Comparison of ENCODE assay signal across 1 cellular context in genomic region chr10:87878664-87879459, GRCh38.
TF ChIP-seq lines count a peak whose summit lies in the region.

No MANE protein-coding gene starts in this region.

TF ChIP-seq in K562, 482 proteins besides CTCF, POLR2A, EP300 and RAD21 (continued from another document and continues in another):
- TF ChIP-seq ZBTB26 (CRISPR knock-in tag; IDR thresholded peaks at IDR 0.05) (no peak), JUND (IDR thresholded peaks at IDR 0.05; ENCODE audit: borderline replicate concordance, low read depth, low read length) (peak; percentile 12; the same call in 1 of the 2 replicates), JUND (tag; IDR thresholded peaks at IDR 0.05; ENCODE audit: borderline replicate concordance, low read depth, low read length) (peak; percentile 41; the same call in 1 of the 3 replicates), XRCC3 (IDR thresholded peaks at IDR 0.05) (no peak), CBX8 (IDR thresholded peaks at IDR 0.05; ENCODE audit: borderline replicate concordance, extremely low read depth, low read depth, low read length, poor library complexity, severe bottlenecking) (no peak), MYNN (IDR thresholded peaks at IDR 0.05) (no peak), MYNN (CRISPR knock-in tag; IDR thresholded peaks at IDR 0.05) (no peak), ZNF609 (CRISPR knock-in tag; IDR thresholded peaks at IDR 0.05; ENCODE audit: borderline replicate concordance) (no peak), MTA3 (IDR thresholded peaks at IDR 0.05; ENCODE audit: borderline replicate concordance) (no peak), HDAC2 (IDR thresholded peaks at IDR 0.05) (peak; percentile 56), AFF1 (IDR thresholded peaks at IDR 0.05; ENCODE audit: low read depth in 1 of 2, partially characterized antibody in 2 of 2) (peak; percentile 47 to 48), GATA2 (CRISPR knock-in tag; IDR thresholded peaks at IDR 0.05) (no peak), ZFX (CRISPR knock-in tag; IDR thresholded peaks at IDR 0.05) (no peak), FOXK1 (CRISPR knock-in tag; IDR thresholded peaks at IDR 0.05; ENCODE audit: borderline replicate concordance) (no peak), POU5F1 (IDR thresholded peaks at IDR 0.05; ENCODE audit: borderline replicate concordance, low read depth, low read length, partially characterized antibody) (no peak), RBM17 (IDR thresholded peaks at IDR 0.05; ENCODE audit: borderline replicate concordance, low read depth, low read length) (no peak), RCOR1 (IDR thresholded peaks at IDR 0.05; ENCODE audit: borderline replicate concordance in 1 of 2, low read depth in 2 of 2, low read length in 2 of 2) (no peak), IRF2 (CRISPR knock-in tag; IDR thresholded peaks at IDR 0.05) (no peak), KDM1A (IDR thresholded peaks at IDR 0.05) (peak in 1 of 2 experiments; percentile 62; a peak in 2 of 4 replicates), ZC3H4 (CRISPR knock-in tag; IDR thresholded peaks at IDR 0.05; ENCODE audit: borderline replicate concordance) (no peak), HDGF (IDR thresholded peaks at IDR 0.05) (no peak), TAL1 (IDR thresholded peaks at IDR 0.05) (peak; percentile 87), SOX6 (IDR thresholded peaks at IDR 0.05) (peak; percentile 77), U2AF2 (optimal IDR thresholded peaks at IDR 0.05; ENCODE audit: low read depth, low read length) (no peak), ZNF75A (CRISPR knock-in tag; IDR thresholded peaks at IDR 0.05) (no peak), BRD9 (IDR thresholded peaks at IDR 0.05; ENCODE audit: low read depth, partially characterized antibody) (peak; percentile 80), PRPF4 (IDR thresholded peaks at IDR 0.05; ENCODE audit: insufficient read depth, low read depth, low read length, poor library complexity, severe bottlenecking) (no peak), BHLHE40 (IDR thresholded peaks at IDR 0.05; ENCODE audit: low read length) (no peak), ZMIZ1 (IDR thresholded peaks at IDR 0.05; ENCODE audit: low read depth in 2 of 2, low read length in 2 of 2) (peak in 1 of 2 experiments; percentile 45; a peak in 1 of 4 replicates), MNT (conservative IDR thresholded peaks at IDR 0.05) (no peak), RFX5 (IDR thresholded peaks at IDR 0.05; ENCODE audit: low read depth, low read length) (no peak), HOXB6 (CRISPR knock-in tag; IDR thresholded peaks at IDR 0.05; ENCODE audit: borderline replicate concordance) (no peak), CCAR2 (IDR thresholded peaks at IDR 0.05; ENCODE audit: low read depth, low read length) (no peak), PHB2 (IDR thresholded peaks at IDR 0.05; ENCODE audit: low read depth) (peak; percentile 64; the same call in 1 of the 2 replicates), TBP (optimal IDR thresholded peaks at IDR 0.05; ENCODE audit: low read depth, low read length) (peak; percentile 28), NCOA6 (IDR thresholded peaks at IDR 0.05) (no peak)
- TF ChIP-seq, protein P1, sequence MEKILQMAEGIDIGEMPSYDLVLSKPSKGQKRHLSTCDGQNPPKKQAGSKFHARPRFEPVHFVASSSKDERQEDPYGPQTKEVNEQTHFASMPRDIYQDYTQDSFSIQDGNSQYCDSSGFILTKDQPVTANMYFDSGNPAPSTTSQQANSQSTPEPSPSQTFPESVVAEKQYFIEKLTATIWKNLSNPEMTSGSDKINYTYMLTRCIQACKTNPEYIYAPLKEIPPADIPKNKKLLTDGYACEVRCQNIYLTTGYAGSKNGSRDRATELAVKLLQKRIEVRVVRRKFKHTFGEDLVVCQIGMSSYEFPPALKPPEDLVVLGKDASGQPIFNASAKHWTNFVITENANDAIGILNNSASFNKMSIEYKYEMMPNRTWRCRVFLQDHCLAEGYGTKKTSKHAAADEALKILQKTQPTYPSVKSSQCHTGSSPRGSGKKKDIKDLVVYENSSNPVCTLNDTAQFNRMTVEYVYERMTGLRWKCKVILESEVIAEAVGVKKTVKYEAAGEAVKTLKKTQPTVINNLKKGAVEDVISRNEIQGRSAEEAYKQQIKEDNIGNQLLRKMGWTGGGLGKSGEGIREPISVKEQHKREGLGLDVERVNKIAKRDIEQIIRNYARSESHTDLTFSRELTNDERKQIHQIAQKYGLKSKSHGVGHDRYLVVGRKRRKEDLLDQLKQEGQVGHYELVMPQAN (IDR thresholded peaks at IDR 0.05; ENCODE audit: borderline replicate concordance): no peak
- TF ChIP-seq, protein P2, sequence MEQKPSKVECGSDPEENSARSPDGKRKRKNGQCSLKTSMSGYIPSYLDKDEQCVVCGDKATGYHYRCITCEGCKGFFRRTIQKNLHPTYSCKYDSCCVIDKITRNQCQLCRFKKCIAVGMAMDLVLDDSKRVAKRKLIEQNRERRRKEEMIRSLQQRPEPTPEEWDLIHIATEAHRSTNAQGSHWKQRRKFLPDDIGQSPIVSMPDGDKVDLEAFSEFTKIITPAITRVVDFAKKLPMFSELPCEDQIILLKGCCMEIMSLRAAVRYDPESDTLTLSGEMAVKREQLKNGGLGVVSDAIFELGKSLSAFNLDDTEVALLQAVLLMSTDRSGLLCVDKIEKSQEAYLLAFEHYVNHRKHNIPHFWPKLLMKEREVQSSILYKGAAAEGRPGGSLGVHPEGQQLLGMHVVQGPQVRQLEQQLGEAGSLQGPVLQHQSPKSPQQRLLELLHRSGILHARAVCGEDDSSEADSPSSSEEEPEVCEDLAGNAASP (IDR thresholded peaks at IDR 0.05): no peak
- TF ChIP-seq, protein P3, sequence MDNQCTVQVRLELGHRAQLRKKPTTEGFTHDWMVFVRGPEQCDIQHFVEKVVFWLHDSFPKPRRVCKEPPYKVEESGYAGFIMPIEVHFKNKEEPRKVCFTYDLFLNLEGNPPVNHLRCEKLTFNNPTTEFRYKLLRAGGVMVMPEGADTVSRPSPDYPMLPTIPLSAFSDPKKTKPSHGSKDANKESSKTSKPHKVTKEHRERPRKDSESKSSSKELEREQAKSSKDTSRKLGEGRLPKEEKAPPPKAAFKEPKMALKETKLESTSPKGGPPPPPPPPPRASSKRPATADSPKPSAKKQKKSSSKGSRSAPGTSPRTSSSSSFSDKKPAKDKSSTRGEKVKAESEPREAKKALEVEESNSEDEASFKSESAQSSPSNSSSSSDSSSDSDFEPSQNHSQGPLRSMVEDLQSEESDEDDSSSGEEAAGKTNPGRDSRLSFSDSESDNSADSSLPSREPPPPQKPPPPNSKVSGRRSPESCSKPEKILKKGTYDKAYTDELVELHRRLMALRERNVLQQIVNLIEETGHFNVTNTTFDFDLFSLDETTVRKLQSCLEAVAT (IDR thresholded peaks at IDR 0.05): peak; percentile 50 to 81; a peak in 3 of 4 replicates
- TF ChIP-seq, protein P4, sequence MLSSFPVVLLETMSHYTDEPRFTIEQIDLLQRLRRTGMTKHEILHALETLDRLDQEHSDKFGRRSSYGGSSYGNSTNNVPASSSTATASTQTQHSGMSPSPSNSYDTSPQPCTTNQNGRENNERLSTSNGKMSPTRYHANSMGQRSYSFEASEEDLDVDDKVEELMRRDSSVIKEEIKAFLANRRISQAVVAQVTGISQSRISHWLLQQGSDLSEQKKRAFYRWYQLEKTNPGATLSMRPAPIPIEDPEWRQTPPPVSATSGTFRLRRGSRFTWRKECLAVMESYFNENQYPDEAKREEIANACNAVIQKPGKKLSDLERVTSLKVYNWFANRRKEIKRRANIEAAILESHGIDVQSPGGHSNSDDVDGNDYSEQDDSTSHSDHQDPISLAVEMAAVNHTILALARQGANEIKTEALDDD (IDR thresholded peaks at IDR 0.05): peak; percentile 98
